In genomic region chr9:136578915-136579637, GRCh38 we compare ENCODE assay signal across 9 cellular contexts. TPM values are rescaled to one million over a fixed set of nuclear protein-coding genes. Genes with fewer than 3 reads are reported as not detected.
DNase-seq lines count a peak whose midpoint lies in the region; ATAC-seq and TF ChIP-seq lines count a peak whose summit lies in the region.
"Had no signal": no experiment of that assay in that cellular context is flagged by ENCODE, and none has a peak within 500 bp of the region (broad histone marks: within the 10 kb centered on the region; RNA-seq: fewer than 3 reads in every experiment).

No MANE protein-coding gene starts in this region.

- peaks cover 3 to 14% (median 7%) of the 10 kb centered on the region in 3 donors for H3K4me1 Mint-ChIP-seq in T-cell

- 0 out of 2 replicates have a peak, but pooled peaks have one; percentile 3 for TF ChIP-seq CTCF in GM12875 (IDR thresholded peaks at IDR 0.05; ENCODE audit: borderline replicate concordance, insufficient read depth, low read depth, low read length)

- WGBS in right cardiac atrium, result 64% methylated on average over 15 of the region's 15 CpGs

- ATAC-seq in T-cell (replicated peaks in 1 of 4) (peak in 3 of 4 experiments; percentile 36 to 82 (median 52)), right cardiac atrium (peak; percentile 18 to 42), GM21381 (IDR thresholded peaks at IDR 0.05; ENCODE audit: unreplicated experiment) (no peak), HG03039 (IDR thresholded peaks at IDR 0.05; ENCODE audit: unreplicated experiment) (no peak)

- H3K9me3 ChIP-seq in right cardiac atrium (ENCODE audit: control insufficient read depth, low read length), result no peaks in the 10 kb centered on the region

- H3K27me3 Mint-ChIP-seq in T-cell, result no peaks in the 10 kb centered on the region

- intact Hi-C loops in right cardiac atrium (cut with DNase I), result no loop called here

- CTCF ChIA-PET in T-cell (lab: Charles Lee), result no interaction called here

- in situ Hi-C loops in ACHN (cut with HindIII; ENCODE audit: low pct_ligation_motif_present, low pct_unique_long_range_greater_than_20kb, low sequenced_read_pairs), result no loop called here

- no peaks in the 10 kb centered on the region for H3K36me3 Mint-ChIP-seq in T-cell

- no peaks in the 10 kb centered on the region for H3K27me3 ChIP-seq in right cardiac atrium (ENCODE audit: control insufficient read depth, insufficient read depth)

- H3K27ac Mint-ChIP-seq in T-cell, result peak overlapping the region in 1 of 2 donors; percentile 36

- H3K4me3 Mint-ChIP-seq in T-cell, result no peak overlapping the region

- DNase-seq in ACHN (peak; percentile 15), T-cell (peak in 6 of 34 experiments; percentile 5 to 27 (median 16)), right cardiac atrium (peak; percentile 57 to 88 (median 72)), cerebellar nuclear complex (lab: John Stamatoyannopoulos, UW) (no peak), GM19238 (ENCODE audit: insufficient read length, low spot score) (no peak)
- DNase-seq: EL had no signal

- POLR2A ChIA-PET in T-cell (lab: Charles Lee), result interaction anchor here in 1 of 2 donors (0.6 kb wide), 1 partner anchor 68 kb away, joined by 4 read pairs; no protein-coding TSS in a partner anchor

- H3K4me1 ChIP-seq in right cardiac atrium (ENCODE audit: control insufficient read depth, insufficient read depth, low read length), result no peaks in the 10 kb centered on the region

- no peaks in the 10 kb centered on the region for H3K9me3 Mint-ChIP-seq in T-cell

- H3K4me3 ChIP-seq in GM12875 (ENCODE audit: low read depth, low read length), result no peak overlapping the region
- no peak overlapping the region for H3K4me3 ChIP-seq in right cardiac atrium (ENCODE audit: low read length)

- H3K27ac ChIP-seq in right cardiac atrium (ENCODE audit: low read length), result no peak overlapping the region

RNA-seq across cellular contexts. Expression of gene NOTCH1, which starts 33.2 kb away (rescaled TPM):
- total RNA-seq in T-cell, result 10 to 100 TPM; 50.1 to 96.1 (median 84.1) TPM
- 10 to 100 TPM; 20.4 to 31.9 (median 29.4) TPM for total RNA-seq in right cardiac atrium
- polyA plus RNA-seq in right cardiac atrium, result 10.8 TPM

Comparison
In these comparisons a context has a peak if more than half of its experiments do, and no peak if none do; other contexts are left out.
1. DNase-seq: peak in ACHN (single experiment) and right cardiac atrium (3 of 3); none in cerebellar nuclear complex (0 of 2) and GM19238 (single experiment).
2. ATAC-seq: peak in T-cell (3 of 4) and right cardiac atrium (2 of 2); none in GM21381 (single experiment) and HG03039 (single experiment).